Comparison of ENCODE assay signal across 25 cellular contexts in the genomic region with DNA sequence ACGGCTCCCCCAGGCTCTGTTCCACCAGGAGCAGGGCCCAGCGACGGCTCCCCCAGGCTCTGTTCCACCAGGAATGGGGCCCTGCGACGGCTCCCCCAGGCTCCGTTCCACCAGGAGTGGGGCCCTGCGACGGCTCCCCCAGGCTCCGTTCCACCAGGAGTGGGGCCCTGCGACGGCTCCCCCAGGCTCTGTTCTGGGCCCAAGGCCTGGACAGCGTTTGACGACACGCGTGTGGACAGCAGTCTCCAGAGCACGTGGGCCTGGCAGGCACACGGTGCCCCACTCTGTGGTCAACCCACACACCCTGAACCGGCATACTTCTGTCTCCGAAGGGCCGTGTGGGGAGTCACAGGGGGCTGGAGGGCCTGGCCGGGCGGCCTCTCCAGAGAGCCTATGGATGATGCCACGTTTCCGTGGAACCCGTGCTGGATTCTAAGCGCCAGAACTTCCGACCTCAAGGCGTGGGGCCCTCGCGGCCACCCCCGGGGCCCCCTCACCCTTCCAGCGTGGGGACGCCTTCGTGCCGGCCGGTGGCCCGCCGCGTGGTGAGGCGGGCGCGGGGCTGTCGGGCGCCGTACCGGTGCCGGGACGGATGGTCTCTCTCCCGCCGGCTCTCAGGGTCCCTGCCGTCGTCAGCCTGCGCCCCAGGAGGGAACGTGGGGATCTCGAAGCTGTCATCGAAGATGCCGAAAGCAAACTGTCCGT. TPM values are rescaled to one million over a fixed set of nuclear protein-coding genes. Genes with fewer than 3 reads are reported as not detected.
A peak's percentile ranks its signal among the peaks of the same experiment; 100 is the strongest.
DNase-seq lines count a peak whose midpoint lies in the region; ATAC-seq, FAIRE-seq and TF ChIP-seq lines count a peak whose summit lies in the region.
"Had no signal": no experiment of that assay in that cellular context is flagged by ENCODE, and none has a peak within 500 bp of the region (broad histone marks: within the 10 kb centered on the region; RNA-seq: fewer than 3 reads in every experiment).

No MANE protein-coding gene starts in this region.

- CTCF ChIA-PET in CD4-positive, alpha-beta T cell (lab: Charles Lee): no interaction called here
- CTCF ChIA-PET in K562 (lab: Yijun Ruan, JAX; ENCODE audit: low intra/inter-chr PET ratio): no interaction called here

- no peaks in the 10 kb centered on the region for H3F3A ChIP-seq in neural progenitor cell (ENCODE audit: low read depth)

- H2AFZ ChIP-seq in K562 (ENCODE audit: low read depth, low read length): no peak overlapping the region
- no peak overlapping the region for H2AFZ ChIP-seq in neural progenitor cell (replicated peaks)
- H2AFZ ChIP-seq: GM23338 had no signal

- H3K36me3 Mint-ChIP-seq in CD4-positive, alpha-beta T cell (ENCODE audit: low read depth): peaks cover 37% of the 10 kb centered on the region
- peaks cover 3% of the 10 kb centered on the region for H3K36me3 Mint-ChIP-seq in neural progenitor cell

- ATAC-seq in CD4-positive, alpha-beta T cell (ENCODE audit: poor library complexity): no peak
- ATAC-seq in K562: no peak
- ATAC-seq in GM21528 (IDR thresholded peaks at IDR 0.05; ENCODE audit: low FRiP score, unreplicated experiment): no peak
- ATAC-seq: A549, HCT116 had no signal

- H3K9me1 ChIP-seq in K562 (ENCODE audit: control insufficient read depth, insufficient read depth, low read length): no peaks in the 10 kb centered on the region

- DNase-seq in CD4-positive, alpha-beta T cell: no peak
- DNase-seq in K562 (ENCODE audit: extremely low read depth in 1 of 4, low spot score in 3 of 4) (peak in 1 of 4 experiments; percentile 16), spleen (peak; percentile 64), neural progenitor cell (ENCODE audit: low spot score) (no peak)
- DNase-seq: 8988T, ACHN, AML-193, BE2C, Calu3, COR-L47, DMS53, DMS79 treated with DMSO at 0.1 percent for 48 hours, GF-D8, H9 had no signal

- H3K9ac ChIP-seq in K562 (ENCODE audit: insufficient read depth in 1 of 2, low read depth in 2 of 2, low read length in 2 of 2) (no peak overlapping the region), neural progenitor cell (no peak overlapping the region)
- H3K9ac ChIP-seq: BLaER1 treated with 17β-estradiol and CSF1 and Interleukin-3, amounts not matched to agents 10 nM and 100 nM had no signal

- in situ Hi-C loops in K562 (cut with MboI): no loop called here

- no peak for TF ChIP-seq EP300 in K562 (IDR thresholded peaks at IDR 0.05; ENCODE audit: low read length)

- intact Hi-C loops in CD4-positive, alpha-beta T cell (cut with DNase I, micrococcal nuclease): no loop called here
- intact Hi-C loops in K562 (cut with micrococcal nuclease): no loop called here
- intact Hi-C loops in spleen (cut with DNase I; ENCODE audit: low total_unique reads): no loop called here

- H3K4me3 Mint-ChIP-seq in CD4-positive, alpha-beta T cell: no peak overlapping the region
- H3K4me3 Mint-ChIP-seq in neural progenitor cell: no peak overlapping the region
- H3K4me3 Mint-ChIP-seq: CD14-positive monocyte; CD4-positive, alpha-beta memory T cell; GM23338; H9 had no signal

- H3K36me3 ChIP-seq in K562 (ENCODE audit: control insufficient read depth, insufficient read depth, low read length) (peaks cover 90% of the 10 kb centered on the region; the same call in 2 of the 3 replicates), spleen (peaks cover 0 to 100% (median 77%) of the 10 kb centered on the region in 6 donors), neural progenitor cell (no peaks in the 10 kb centered on the region)

- no peak for FAIRE-seq in K562 (lab: Jason Lieb, UNC)
- FAIRE-seq: A549, GM12892 had no signal

- H3K27ac Mint-ChIP-seq in CD4-positive, alpha-beta T cell: peak overlapping the region; percentile 56
- no peak overlapping the region for H3K27ac Mint-ChIP-seq in neural progenitor cell
- H3K27ac Mint-ChIP-seq: CD14-positive monocyte, GM23338 had no signal

- no peaks in the 10 kb centered on the region for H3K27me3 ChIP-seq in CD4-positive, alpha-beta T cell (ENCODE audit: control insufficient read depth, insufficient read depth, low read length)
- H3K27me3 ChIP-seq in K562 (ENCODE audit: control insufficient read depth in 2 of 2, insufficient read depth in 2 of 2, low read length in 2 of 2): no peaks in the 10 kb centered on the region
- no peaks in the 10 kb centered on the region for H3K27me3 ChIP-seq in spleen (replicated peaks in 1 of 7)
- H3K27me3 ChIP-seq in neural progenitor cell: no peaks in the 10 kb centered on the region
- H3K27me3 ChIP-seq: BE2C; BLaER1 treated with 17β-estradiol and CSF1 and Interleukin-3, amounts not matched to agents 10 nM and 100 nM had no signal

- H3K9me3 Mint-ChIP-seq in CD4-positive, alpha-beta T cell: no peaks in the 10 kb centered on the region
- H3K9me3 Mint-ChIP-seq in neural progenitor cell: no peaks in the 10 kb centered on the region
- H3K9me3 Mint-ChIP-seq: CD14-positive monocyte; CD4-positive, alpha-beta memory T cell; GM23338; H9 had no signal

- H3K79me2 ChIP-seq in K562 (ENCODE audit: control insufficient read depth, insufficient read depth, low read length) (peaks cover 41% of the 10 kb centered on the region), neural progenitor cell (ENCODE audit: low read depth) (peaks cover 48% of the 10 kb centered on the region)

- TF ChIP-seq RAD21 in K562 (CRISPR knock-in tag; conservative IDR thresholded peaks at IDR 0.05 in 1 of 2, IDR thresholded peaks at IDR 0.05 in 1 of 2): no peak

- H3K4me1 ChIP-seq in K562 (replicated peaks in 1 of 2; ENCODE audit: control insufficient read depth in 2 of 2, insufficient read depth in 2 of 2, low read length in 2 of 2): peaks cover 0 to 29% of the 10 kb centered on the region in 2 experiments; a peak in 2 of 5 replicates
- H3K4me1 ChIP-seq in spleen: peaks cover 0 to 47% (median 27%) of the 10 kb centered on the region in 6 donors
- H3K4me1 ChIP-seq in neural progenitor cell: no peaks in the 10 kb centered on the region
- H3K4me1 ChIP-seq: A549, BE2C had no signal

- POLR2A ChIA-PET in CD4-positive, alpha-beta T cell (lab: Charles Lee): no interaction called here
- POLR2A ChIA-PET in K562 (lab: Yijun Ruan, JAX): no interaction called here

- TF ChIP-seq POLR2A in K562 (conservative IDR thresholded peaks at IDR 0.05) (no peak), spleen (IDR thresholded peaks at IDR 0.05) (no peak)

- no peaks in the 10 kb centered on the region for H3K9me3 ChIP-seq in CD4-positive, alpha-beta T cell (ENCODE audit: control insufficient read depth, low read length)
- H3K9me3 ChIP-seq in K562 (replicated peaks; ENCODE audit: control insufficient read depth, insufficient read depth, low read depth, low read length): no peaks in the 10 kb centered on the region
- no peaks in the 10 kb centered on the region for H3K9me3 ChIP-seq in spleen
- H3K9me3 ChIP-seq in neural progenitor cell (ENCODE audit: low read depth): no peaks in the 10 kb centered on the region
- H3K9me3 ChIP-seq: A549; BE2C; BLaER1 treated with 17β-estradiol and CSF1 and Interleukin-3, amounts not matched to agents 10 nM and 100 nM had no signal

- H3K4me1 Mint-ChIP-seq in CD4-positive, alpha-beta T cell (ENCODE audit: low read depth): peaks cover 16% of the 10 kb centered on the region
- H3K4me1 Mint-ChIP-seq in neural progenitor cell: no peaks in the 10 kb centered on the region
- H3K4me1 Mint-ChIP-seq: GM23338, H9 had no signal

- H4K20me1 ChIP-seq in K562 (replicated peaks; ENCODE audit: control insufficient read depth, insufficient read depth, low read length): peaks cover 15% of the 10 kb centered on the region
- H4K20me1 ChIP-seq in neural progenitor cell (ENCODE audit: low read depth): peaks cover 55% of the 10 kb centered on the region

- BruUV-seq in K562 (replicated peaks; lab: Mats Ljungman, UMichigan): no TSS peak

- H3K4me2 ChIP-seq in K562 (ENCODE audit: insufficient read depth, low read length) (no peak overlapping the region), neural progenitor cell (no peak overlapping the region)
- H3K4me2 ChIP-seq: A549; BLaER1 treated with 17β-estradiol and CSF1 and Interleukin-3, amounts not matched to agents 10 nM and 100 nM; GM23338 had no signal

- H3K4me3 ChIP-seq in K562 (no peak overlapping the region), spleen (no peak overlapping the region), neural progenitor cell (no peak overlapping the region)
- H3K4me3 ChIP-seq: A549; BLaER1 treated with 17β-estradiol and CSF1 and Interleukin-3, amounts not matched to agents 10 nM and 100 nM; GM23338 had no signal

- no peaks in the 10 kb centered on the region for H3K27me3 Mint-ChIP-seq in CD4-positive, alpha-beta T cell
- H3K27me3 Mint-ChIP-seq in neural progenitor cell (ENCODE audit: insufficient read depth, low read depth): peaks cover under 1% of the 10 kb centered on the region
- H3K27me3 Mint-ChIP-seq: CD4-positive, alpha-beta memory T cell had no signal

- no peak overlapping the region for H3K27ac ChIP-seq in CD4-positive, alpha-beta T cell (ENCODE audit: low read depth, low read length)
- H3K27ac ChIP-seq in K562 (ENCODE audit: extremely low read depth, low read depth, low read length) (no peak overlapping the region), spleen (no peak overlapping the region), neural progenitor cell (no peak overlapping the region)
- H3K27ac ChIP-seq: A549; BLaER1 treated with 17β-estradiol and CSF1 and Interleukin-3, amounts not matched to agents 10 nM and 100 nM had no signal

- 98% methylated on average over 21 of the region's 58 CpGs for WGBS in K562 (ENCODE audit: insufficient coverage, low coverage, missing lambda C conversion rate)
- 92 to 97% (median 95%) methylated on average over 36 to 58 of the region's 58 CpGs for WGBS in spleen, 5 donors

- no peak for TF ChIP-seq CTCF in CD4-positive, alpha-beta T cell (IDR thresholded peaks at IDR 0.05)
- TF ChIP-seq CTCF in K562 (IDR thresholded peaks at IDR 0.05 in 2 of 3, conservative IDR thresholded peaks at IDR 0.05 in 1 of 3; ENCODE audit: insufficient read depth in 2 of 3, low read depth in 1 of 3, low read length in 3 of 3) (no peak), spleen (IDR thresholded peaks at IDR 0.05 in 8 of 11, conservative IDR thresholded peaks at IDR 0.05 in 3 of 11) (no peak), neural progenitor cell (IDR thresholded peaks at IDR 0.05) (no peak)

RNA-seq across cellular contexts. Expression of a gene that starts 11.6 kb away (rescaled TPM):
- under 1 TPM; 0.42 to 0.49 TPM for total RNA-seq in CD4-positive, alpha-beta T cell
- 2.3 and 4.6 TPM in 2 replicates for total RNA-seq in K562 (2011; cell fraction: chromatin; rRNA removed; ENCODE audit: low replicate concordance)
- total RNA-seq in K562 (2011; cell fraction: nucleolus; rRNA removed): 3.2 and 3.7 TPM in 2 replicates
- total RNA-seq in K562 (2011; cell fraction: nucleoplasm; rRNA removed): 2.6 and 4.0 TPM in 2 replicates
- total RNA-seq in K562 (2014; rRNA removed): 0.49 and 1.7 TPM in 2 replicates
- total RNA-seq in K562 (2014; rRNA removed; fragmentation: Illumina TruSeq; extraction: Trizol): not detected in 2 replicates
- 0.25 TPM in 1 of 2 replicates, not detected in the other for total RNA-seq in K562 (2015; rRNA removed; fragmentation: Illumina TruSeq; extraction: Trizol)
- 0.58 and 0.86 TPM in 2 replicates for total RNA-seq in K562 (2021)
- polyA plus RNA-seq in K562 (2011; rRNA removed): 0.14 and 0.24 TPM in 2 replicates
- 0.18 and 0.34 TPM in 2 replicates for polyA plus RNA-seq in K562 (2011; cell fraction: cytosol; rRNA removed)
- polyA plus RNA-seq in K562 (2011; cell fraction: nucleus; rRNA removed): 1.5 and 3.3 TPM in 2 replicates
- 0.60 and 0.89 TPM in 2 replicates for polyA plus RNA-seq in K562 (2012)
- 0.14 TPM in 1 of 2 replicates, not detected in the other for polyA plus RNA-seq in K562 (2014; fragmentation: Illumina TruSeq; extraction: Trizol)
- polyA plus RNA-seq in K562 (2014; fragmentation: Nextera tagmentation; extraction: Ambion mirVana): not detected
- 1.6 and 2.2 TPM in 2 replicates for polyA plus RNA-seq in K562 (2014; rRNA removed)
- polyA minus RNA-seq in K562 (2011; rRNA and poly(A)+ RNA removed): not detected in 2 replicates
- not detected in 2 replicates for polyA minus RNA-seq in K562 (2011; cell fraction: cytosol; rRNA and poly(A)+ RNA removed)
- 0.33 and 0.40 TPM in 2 replicates for polyA minus RNA-seq in K562 (2011; cell fraction: nucleus; rRNA and poly(A)+ RNA removed)
- total RNA-seq in spleen: under 1 TPM in 2 of 7 donors, not detected in 5; 0.27 to 0.61 TPM
- polyA plus RNA-seq in spleen: under 1 TPM in 2 of 3 donors, not detected in 1; 0.10 to 0.20 TPM
- 0.37 TPM in 1 of 2 replicates, not detected in the other for total RNA-seq in neural progenitor cell (ENCODE audit: low replicate concordance)
- total RNA-seq: Daoy, G401, H4 had no signal
- polyA plus RNA-seq: CD14-positive monocyte; CD4-positive, alpha-beta memory T cell had no signal

RNA-seq across cellular contexts. Expression of a gene that starts 11.7 kb away (rescaled TPM):
- 100 to 1,000 TPM; 112 to 119 TPM for total RNA-seq in CD4-positive, alpha-beta T cell
- 35.2 and 104 TPM in 2 replicates for total RNA-seq in K562 (2011; cell fraction: chromatin; rRNA removed; ENCODE audit: low replicate concordance)
- 88.7 and 118 TPM in 2 replicates for total RNA-seq in K562 (2011; cell fraction: nucleolus; rRNA removed)
- total RNA-seq in K562 (2011; cell fraction: nucleoplasm; rRNA removed): 57.0 and 58.7 TPM in 2 replicates
- total RNA-seq in K562 (2014; rRNA removed) (101 and 128 TPM in 2 replicates), K562 (2014; rRNA removed; fragmentation: Illumina TruSeq; extraction: Trizol) (6.6 and 7.6 TPM in 2 replicates), K562 (2015; rRNA removed; fragmentation: Illumina TruSeq; extraction: Trizol) (26.2 and 31.8 TPM in 2 replicates), K562 (2021) (85.7 and 95.8 TPM in 2 replicates), spleen (10 to 100 TPM; 49.2 to 95.1 (median 57.7) TPM), neural progenitor cell (ENCODE audit: low replicate concordance) (9.7 and 50.9 TPM in 2 replicates)
- polyA plus RNA-seq in K562 (2011; rRNA removed) (6.5 and 12.3 TPM in 2 replicates), K562 (2014; fragmentation: Illumina TruSeq; extraction: Trizol) (9.1 and 34.6 TPM in 2 replicates), K562 (2014; fragmentation: Nextera tagmentation; extraction: Ambion mirVana) (under 1 TPM; 0.27 to 0.36 TPM), K562 (2014; rRNA removed) (79.0 and 87.6 TPM in 2 replicates), spleen (10 to 100 TPM; 38.1 to 55.3 (median 45.0) TPM)
- 22.5 and 58.3 TPM in 2 replicates for polyA plus RNA-seq in K562 (2011; cell fraction: cytosol; rRNA removed)
- polyA plus RNA-seq in K562 (2011; cell fraction: nucleus; rRNA removed): 48.9 and 104 TPM in 2 replicates
- polyA plus RNA-seq in K562 (2012): 65.9 and 76.9 TPM in 2 replicates
- 1.7 and 4.6 TPM in 2 replicates for polyA minus RNA-seq in K562 (2011; rRNA and poly(A)+ RNA removed)
- 20.2 and 32.4 TPM in 2 replicates for polyA minus RNA-seq in K562 (2011; cell fraction: cytosol; rRNA and poly(A)+ RNA removed)
- 34.3 and 38.8 TPM in 2 replicates for polyA minus RNA-seq in K562 (2011; cell fraction: nucleus; rRNA and poly(A)+ RNA removed)

RNA-seq across cellular contexts. Expression of a gene that starts 17.9 kb away (rescaled TPM):
- 10 to 100 TPM; 54.4 to 56.2 TPM for total RNA-seq in CD4-positive, alpha-beta T cell
- total RNA-seq in K562 (2011; cell fraction: chromatin; rRNA removed; ENCODE audit: low replicate concordance): 71.2 and 248 TPM in 2 replicates
- total RNA-seq in K562 (2011; cell fraction: nucleolus; rRNA removed): 221 and 235 TPM in 2 replicates
- total RNA-seq in K562 (2011; cell fraction: nucleoplasm; rRNA removed): 86.3 and 109 TPM in 2 replicates
- 82.8 and 96.5 TPM in 2 replicates for total RNA-seq in K562 (2014; rRNA removed)
- 33.4 and 49.3 TPM in 2 replicates for total RNA-seq in K562 (2014; rRNA removed; fragmentation: Illumina TruSeq; extraction: Trizol)
- total RNA-seq in K562 (2015; rRNA removed; fragmentation: Illumina TruSeq; extraction: Trizol): 61.9 and 68.0 TPM in 2 replicates
- total RNA-seq in K562 (2021): 134 and 144 TPM in 2 replicates
- 60.8 and 111 TPM in 2 replicates for polyA plus RNA-seq in K562 (2011; rRNA removed)
- polyA plus RNA-seq in K562 (2011; cell fraction: cytosol; rRNA removed): 39.8 and 94.7 TPM in 2 replicates
- polyA plus RNA-seq in K562 (2011; cell fraction: nucleus; rRNA removed): 319 and 523 TPM in 2 replicates
- polyA plus RNA-seq in K562 (2012): 95.6 and 140 TPM in 2 replicates
- polyA plus RNA-seq in K562 (2014; fragmentation: Illumina TruSeq; extraction: Trizol): 71.8 and 99.5 TPM in 2 replicates
- 10 to 100 TPM; 30.3 to 34.0 TPM for polyA plus RNA-seq in K562 (2014; fragmentation: Nextera tagmentation; extraction: Ambion mirVana)
- polyA plus RNA-seq in K562 (2014; rRNA removed): 67.5 and 88.4 TPM in 2 replicates
- 60.0 and 108 TPM in 2 replicates for polyA minus RNA-seq in K562 (2011; rRNA and poly(A)+ RNA removed)
- polyA minus RNA-seq in K562 (2011; cell fraction: cytosol; rRNA and poly(A)+ RNA removed): 88.4 and 105 TPM in 2 replicates
- polyA minus RNA-seq in K562 (2011; cell fraction: nucleus; rRNA and poly(A)+ RNA removed): 57.5 and 62.3 TPM in 2 replicates
- 10 to 100 TPM; 28.6 to 55.6 (median 49.7) TPM for total RNA-seq in spleen
- 100 to 1,000 TPM in 2 of 3 donors, 10 to 100 TPM in 1; 67.8 to 105 (median 102) TPM for polyA plus RNA-seq in spleen
- 14.1 and 68.6 TPM in 2 replicates for total RNA-seq in neural progenitor cell (ENCODE audit: low replicate concordance)

RNA-seq across cellular contexts. Expression of a gene that starts 24.9 kb away (rescaled TPM):
- total RNA-seq in CD4-positive, alpha-beta T cell: 1 to 10 TPM; 2.2 to 3.4 TPM
- 3.0 and 7.7 TPM in 2 replicates for total RNA-seq in K562 (2011; cell fraction: chromatin; rRNA removed; ENCODE audit: low replicate concordance)
- 9.3 and 12.7 TPM in 2 replicates for total RNA-seq in K562 (2011; cell fraction: nucleolus; rRNA removed)
- 5.3 and 7.4 TPM in 2 replicates for total RNA-seq in K562 (2011; cell fraction: nucleoplasm; rRNA removed)
- 5.3 and 7.8 TPM in 2 replicates for total RNA-seq in K562 (2014; rRNA removed)
- total RNA-seq in K562 (2014; rRNA removed; fragmentation: Illumina TruSeq; extraction: Trizol): 1.3 and 2.0 TPM in 2 replicates
- total RNA-seq in K562 (2015; rRNA removed; fragmentation: Illumina TruSeq; extraction: Trizol): 4.5 and 4.6 TPM in 2 replicates
- total RNA-seq in K562 (2021): 5.7 and 6.6 TPM in 2 replicates
- 3.9 and 5.2 TPM in 2 replicates for polyA plus RNA-seq in K562 (2011; rRNA removed)
- polyA plus RNA-seq in K562 (2011; cell fraction: cytosol; rRNA removed): 8.1 and 20.9 TPM in 2 replicates
- 26.1 and 42.9 TPM in 2 replicates for polyA plus RNA-seq in K562 (2011; cell fraction: nucleus; rRNA removed)
- polyA plus RNA-seq in K562 (2012): 7.1 and 8.8 TPM in 2 replicates
- 2.2 and 4.6 TPM in 2 replicates for polyA plus RNA-seq in K562 (2014; fragmentation: Illumina TruSeq; extraction: Trizol)
- polyA plus RNA-seq in K562 (2014; fragmentation: Nextera tagmentation; extraction: Ambion mirVana): under 1 TPM in 1 of 2 experiments, not detected in 1; 0.35 TPM
- polyA plus RNA-seq in K562 (2014; rRNA removed): 6.8 and 8.0 TPM in 2 replicates
- polyA minus RNA-seq in K562 (2011; rRNA and poly(A)+ RNA removed): 2.2 and 2.9 TPM in 2 replicates
- 5.1 and 7.8 TPM in 2 replicates for polyA minus RNA-seq in K562 (2011; cell fraction: cytosol; rRNA and poly(A)+ RNA removed)
- polyA minus RNA-seq in K562 (2011; cell fraction: nucleus; rRNA and poly(A)+ RNA removed): 3.2 and 4.0 TPM in 2 replicates
- 10 to 100 TPM; 11.5 to 43.4 (median 16.6) TPM for total RNA-seq in spleen
- polyA plus RNA-seq in spleen: 10 to 100 TPM in 2 of 3 donors, 1 to 10 TPM in 1; 5.6 to 31.2 (median 10.9) TPM
- total RNA-seq in neural progenitor cell (ENCODE audit: low replicate concordance): 2.4 and 21.9 TPM in 2 replicates

RNA-seq across cellular contexts. Expression of a gene that starts 44.0 kb away (rescaled TPM):
- total RNA-seq in CD4-positive, alpha-beta T cell: not detected
- not detected in 2 replicates for total RNA-seq in K562 (2011; cell fraction: chromatin; rRNA removed; ENCODE audit: low replicate concordance)
- total RNA-seq in K562 (2011; cell fraction: nucleolus; rRNA removed): 0.50 and 1.1 TPM in 2 replicates
- total RNA-seq in K562 (2011; cell fraction: nucleoplasm; rRNA removed): 0.37 TPM in 1 of 2 replicates, not detected in the other
- total RNA-seq in K562 (2014; rRNA removed) (1.9 and 2.0 TPM in 2 replicates), K562 (2014; rRNA removed; fragmentation: Illumina TruSeq; extraction: Trizol) (not detected in 2 replicates), K562 (2015; rRNA removed; fragmentation: Illumina TruSeq; extraction: Trizol) (2.5 and 3.0 TPM in 2 replicates), K562 (2021) (1.0 and 2.0 TPM in 2 replicates), spleen (1 to 10 TPM in 2 of 7 donors, under 1 TPM in 3, not detected in 2; 0.46 to 2.5 (median 0.60) TPM), neural progenitor cell (ENCODE audit: low replicate concordance) (not detected in 2 replicates)
- polyA plus RNA-seq in K562 (2011; rRNA removed) (0.22 and 0.49 TPM in 2 replicates), K562 (2014; fragmentation: Illumina TruSeq; extraction: Trizol) (0.86 TPM in 1 of 2 replicates, not detected in the other), K562 (2014; fragmentation: Nextera tagmentation; extraction: Ambion mirVana) (under 1 TPM in 1 of 2 experiments, not detected in 1; 0.06 TPM), K562 (2014; rRNA removed) (1.5 TPM in 2 replicates), spleen (under 1 TPM; 0.24 to 0.70 (median 0.27) TPM)
- 0.53 and 2.1 TPM in 2 replicates for polyA plus RNA-seq in K562 (2011; cell fraction: cytosol; rRNA removed)
- 0.34 and 0.37 TPM in 2 replicates for polyA plus RNA-seq in K562 (2011; cell fraction: nucleus; rRNA removed)
- polyA plus RNA-seq in K562 (2012): 4.0 and 26.3 TPM in 2 replicates
- polyA minus RNA-seq in K562 (2011; rRNA and poly(A)+ RNA removed): not detected in 2 replicates
- not detected in 2 replicates for polyA minus RNA-seq in K562 (2011; cell fraction: cytosol; rRNA and poly(A)+ RNA removed)
- not detected in 2 replicates for polyA minus RNA-seq in K562 (2011; cell fraction: nucleus; rRNA and poly(A)+ RNA removed)
- total RNA-seq: Calu3; CD4-positive, alpha-beta memory T cell; Daoy; G401; GM23338; H4; H9 had no signal
- polyA plus RNA-seq: CD4-positive, alpha-beta memory T cell had no signal
